ENCODE assay signal across 21 cellular contexts in genomic region chr2:236847023-236847422, GRCh38.
"Had no signal": no experiment of that assay in that cellular context is flagged by ENCODE, and none has a peak within 500 bp of the region (broad histone marks: within the 10 kb centered on the region; RNA-seq: fewer than 3 reads in every experiment).

No MANE protein-coding gene starts in this region.

- H3K4me1 Mint-ChIP-seq: activated naive CD8-positive, alpha-beta T cell treated with anti-CD3 and anti-CD28 coated beads for 36 hours; T-helper 17 cell had no signal

- DNase-seq: activated CD4-positive, alpha-beta T cell treated with anti-CD3 and anti-CD28 coated beads for 4 hours; activated CD4-positive, alpha-beta T cell treated with anti-CD3 and anti-CD28 coated beads, Interleukin-2, amount 50 U/mL, for 4 hours; activated CD8-positive, alpha-beta memory T cell treated with anti-CD3 and anti-CD28 coated beads, Interleukin-2, amount 50 U/mL, for 48 hours; activated CD8-positive, alpha-beta T cell treated with anti-CD3 and anti-CD28 coated beads, Interleukin-2, amount 10 ng/mL, durations not matched to agents 7 days and 5 days; activated effector memory CD4-positive, alpha-beta T cell treated with anti-CD3 and anti-CD28 coated beads, Interleukin-2, amount 50 U/mL, for 16 hours; activated naive CD4-positive, alpha-beta T cell treated with Interleukin-2 at 50 U/mL for 16 hours; activated naive CD8-positive, alpha-beta T cell treated with anti-CD3 and anti-CD28 coated beads for 36 hours; activated T-cell treated with anti-CD3 and anti-CD28 coated beads, Interleukin-2, amount 50 U/mL, for 24 hours; Kasumi-1; KBM-7; NCI-H1048; NCI-H1694; NCI-H2029 treated with DMSO at 0.1 percent for 48 hours; NCI-H345; NCI-H510A; NCI-H526 treated with DMSO at 0.1 percent for 48 hours; SIG-M5; T-helper 17 cell; T-helper 9 cell; WERI-Rb-1 had no signal

- H3K27ac Mint-ChIP-seq: activated CD8-positive, alpha-beta T cell treated with anti-CD3 and anti-CD28 coated beads, Interleukin-2, amount 10 ng/mL, durations not matched to agents 7 days and 5 days; activated naive CD8-positive, alpha-beta T cell treated with anti-CD3 and anti-CD28 coated beads for 36 hours; activated T-cell treated with anti-CD3 and anti-CD28 coated beads, Interleukin-2, amount 50 U/mL, for 24 hours; T-helper 17 cell had no signal

- H3K27ac ChIP-seq: WERI-Rb-1 had no signal

- H3K36me3 ChIP-seq: WERI-Rb-1 had no signal

- H3K9me3 Mint-ChIP-seq: activated naive CD8-positive, alpha-beta T cell treated with anti-CD3 and anti-CD28 coated beads for 36 hours; activated T-cell treated with anti-CD3 and anti-CD28 coated beads, Interleukin-2, amount 50 U/mL, for 24 hours had no signal

- H3K36me3 Mint-ChIP-seq: activated naive CD8-positive, alpha-beta T cell treated with anti-CD3 and anti-CD28 coated beads for 36 hours had no signal

- ATAC-seq: activated CD4-positive, CD25-positive, alpha-beta regulatory T cell treated with anti-CD3 and anti-CD28 coated beads, Interleukin-2, amount 50 U/mL, for 24 hours; activated CD8-positive, alpha-beta T cell treated with anti-CD3 and anti-CD28 coated beads, Interleukin-2, amount 10 ng/mL, durations not matched to agents 7 days and 5 days; T-helper 17 cell had no signal

- H3K4me3 Mint-ChIP-seq: activated CD8-positive, alpha-beta T cell treated with anti-CD3 and anti-CD28 coated beads, Interleukin-2, amount 10 ng/mL, durations not matched to agents 7 days and 5 days; activated naive CD8-positive, alpha-beta T cell treated with anti-CD3 and anti-CD28 coated beads for 36 hours; activated T-cell treated with anti-CD3 and anti-CD28 coated beads, Interleukin-2, amount 50 U/mL, for 24 hours; T-helper 17 cell had no signal
